In genomic region chr1:78102082-78102481, GRCh38 we compare ENCODE assay signal across 16 cellular contexts. TPM values are rescaled to one million over a fixed set of nuclear protein-coding genes. Genes with fewer than 3 reads are reported as not detected.
DNase-seq lines count a peak whose midpoint lies in the region; ATAC-seq and TF ChIP-seq lines count a peak whose summit lies in the region.
"Had no signal": no experiment of that assay in that cellular context is flagged by ENCODE, and none has a peak within 500 bp of the region (broad histone marks: within the 10 kb centered on the region; RNA-seq: fewer than 3 reads in every experiment).

No MANE protein-coding gene starts in this region.

- H3K27ac ChIP-seq in epithelial cell of prostate = peak overlapping the region; percentile 62
- peak overlapping the region; percentile 69 for H3K27ac ChIP-seq in psoas muscle
- H3K27ac ChIP-seq: esophagus squamous epithelium, KMS-11, VCaP had no signal

- no peaks in the 10 kb centered on the region for H3K27me3 Mint-ChIP-seq in progenitor cell of endocrine pancreas
- H3K27me3 Mint-ChIP-seq in activated T-helper 17 cell treated with anti-CD3 and anti-CD28 coated beads, Interleukin-2, amount 50 U/mL, for 72 hours = peaks cover 14% of the 10 kb centered on the region

- H3K4me1 Mint-ChIP-seq in progenitor cell of endocrine pancreas (ENCODE audit: low read depth) = peaks cover 6% of the 10 kb centered on the region
- H3K4me1 Mint-ChIP-seq in activated T-helper 17 cell treated with anti-CD3 and anti-CD28 coated beads, Interleukin-2, amount 50 U/mL, for 72 hours = no peaks in the 10 kb centered on the region

- no peaks in the 10 kb centered on the region for H3K27me3 ChIP-seq in psoas muscle (ENCODE audit: insufficient read depth in 3 of 3, low read length in 2 of 3)
- H3K27me3 ChIP-seq: esophagus squamous epithelium had no signal

- H3K36me3 Mint-ChIP-seq in progenitor cell of endocrine pancreas (ENCODE audit: insufficient read depth) = no peaks in the 10 kb centered on the region
- H3K36me3 Mint-ChIP-seq in activated T-helper 17 cell treated with anti-CD3 and anti-CD28 coated beads, Interleukin-2, amount 50 U/mL, for 72 hours (ENCODE audit: low read depth) = no peaks in the 10 kb centered on the region

- WGBS in psoas muscle, 3 donors = 50 to 60% (median 53%) methylated on average over 3 of the region's 3 CpGs

- H3K4me3 Mint-ChIP-seq in progenitor cell of endocrine pancreas (ENCODE audit: low read depth) = no peak overlapping the region
- H3K4me3 Mint-ChIP-seq in activated T-helper 17 cell treated with anti-CD3 and anti-CD28 coated beads, Interleukin-2, amount 50 U/mL, for 72 hours = no peak overlapping the region
- H3K4me3 Mint-ChIP-seq: stimulated activated naive CD8-positive, alpha-beta T cell treated with anti-CD3 and anti-CD28 coated beads, Interleukin-15, Interleukin-2, amounts not matched to agents 100 ng/mL and 50 ng/mL, for 24 hours had no signal

- TF ChIP-seq CTCF in psoas muscle (IDR thresholded peaks at IDR 0.05) (no peak), progenitor cell of endocrine pancreas (IDR thresholded peaks at IDR 0.05; ENCODE audit: unreplicated experiment) (no peak)

- H3K9me3 ChIP-seq in psoas muscle = no peaks in the 10 kb centered on the region
- H3K9me3 ChIP-seq: Caco-2, esophagus squamous epithelium had no signal

- intact Hi-C loops in psoas muscle (cut with DNase I) = loop anchor here in 1 of 2 donors (5.0 kb wide), 1 partner anchor 35 kb away; no protein-coding TSS in a partner anchor

- H3K4me1 ChIP-seq in psoas muscle = peaks cover 18% of the 10 kb centered on the region
- H3K4me1 ChIP-seq: Caco-2, esophagus squamous epithelium had no signal

- peak; percentile 90 for DNase-seq in EL
- DNase-seq in RPMI7951 (ENCODE audit: low read depth) = peak; percentile 86
- no peak for DNase-seq in epithelial cell of prostate (ENCODE audit: low read depth, low spot score)
- no peak for DNase-seq in psoas muscle
- no peak for DNase-seq in NCI-H2029 (lab: John Stamatoyannopoulos, UW)
- DNase-seq in progenitor cell of endocrine pancreas (ENCODE audit: low spot score, unreplicated experiment) = no peak
- DNase-seq: Caco-2; esophagus squamous epithelium; NCI-H446; SHP77; stimulated activated CD4-positive, alpha-beta T cell treated with anti-CD3 and anti-CD28 coated beads, Interleukin-4, amount 100 ng/mL, for 4 hours had no signal

- H3K9me3 Mint-ChIP-seq in progenitor cell of endocrine pancreas (ENCODE audit: low read depth) = no peaks in the 10 kb centered on the region
- H3K9me3 Mint-ChIP-seq in activated T-helper 17 cell treated with anti-CD3 and anti-CD28 coated beads, Interleukin-2, amount 50 U/mL, for 72 hours = no peaks in the 10 kb centered on the region
- H3K9me3 Mint-ChIP-seq: stimulated activated naive CD8-positive, alpha-beta T cell treated with anti-CD3 and anti-CD28 coated beads, Interleukin-15, Interleukin-2, amounts not matched to agents 100 ng/mL and 50 ng/mL, for 24 hours had no signal

- H3K27ac Mint-ChIP-seq in progenitor cell of endocrine pancreas = no peak overlapping the region
- no peak overlapping the region for H3K27ac Mint-ChIP-seq in activated T-helper 17 cell treated with anti-CD3 and anti-CD28 coated beads, Interleukin-2, amount 50 U/mL, for 72 hours
- H3K27ac Mint-ChIP-seq: stimulated activated naive CD8-positive, alpha-beta T cell treated with anti-CD3 and anti-CD28 coated beads, Interleukin-15, Interleukin-2, amounts not matched to agents 100 ng/mL and 50 ng/mL, for 24 hours had no signal

- ATAC-seq in psoas muscle = peak; percentile 64 to 92 (median 86)
- no peak for ATAC-seq in HG03469 (IDR thresholded peaks at IDR 0.05; ENCODE audit: unreplicated experiment)
- no peak for ATAC-seq in activated T-helper 17 cell treated with anti-CD3 and anti-CD28 coated beads, Interleukin-2, amount 50 U/mL, for 72 hours (replicated peaks)

- H3K4me3 ChIP-seq in psoas muscle = no peak overlapping the region
- H3K4me3 ChIP-seq: esophagus squamous epithelium had no signal

- no peaks in the 10 kb centered on the region for H3K36me3 ChIP-seq in psoas muscle (ENCODE audit: insufficient read depth in 1 of 2, low read depth in 1 of 2)
- H3K36me3 ChIP-seq: esophagus squamous epithelium had no signal

RNA-seq across cellular contexts. Expression of gene GIPC2, which starts 56.3 kb away (rescaled TPM):
- under 0.01 and 0.10 TPM in 2 replicates for total RNA-seq in RPMI7951 (2014; rRNA removed; shearing (Covaris generic))
- 1 to 10 TPM; 1.2 to 1.6 (median 1.4) TPM for total RNA-seq in psoas muscle
- polyA plus RNA-seq in psoas muscle = 1 to 10 TPM in 1 of 3 donors, under 1 TPM in 2; 0.68 to 1.0 (median 0.72) TPM
- 3.0 and 4.2 TPM in 2 replicates for total RNA-seq in progenitor cell of endocrine pancreas
- under 1 TPM; 0.35 to 0.50 TPM for total RNA-seq in activated T-helper 17 cell treated with anti-CD3 and anti-CD28 coated beads, Interleukin-2, amount 50 U/mL, for 72 hours

Comparison
In these comparisons a context has a peak if more than half of its experiments do, and no peak if none do; other contexts are left out.
1. DNase-seq: peak in EL (single experiment) and RPMI7951 (single experiment); none in epithelial cell of prostate (single experiment), psoas muscle (0 of 2), NCI-H2029 (single experiment) and progenitor cell of endocrine pancreas (single experiment).
2. ATAC-seq: peak in psoas muscle (4 of 4); none in HG03469 (single experiment) and activated T-helper 17 cell treated with anti-CD3 and anti-CD28 coated beads, Interleukin-2, amount 50 U/mL, for 72 hours (single experiment).